ENCODE assay signal across 36 cellular contexts in genomic region chr1:51749151-51749550, GRCh38.
"Had no signal": no experiment of that assay in that cellular context is flagged by ENCODE, and none has a peak within 500 bp of the region (broad histone marks: within the 10 kb centered on the region; RNA-seq: fewer than 3 reads in every experiment).

No MANE protein-coding gene starts in this region.

- H3K9me3 Mint-ChIP-seq: activated CD4-positive, alpha-beta memory T cell treated with anti-CD3 and anti-CD28 coated beads for 36 hours; activated CD4-positive, alpha-beta T cell treated with anti-CD3 and anti-CD28 coated beads, Interleukin-2, amount 10 ng/mL, durations not matched to agents 24 days and 14 days; activated naive CD4-positive, alpha-beta T cell treated with anti-CD3 and anti-CD28 coated beads, Interleukin-2, amount 50 U/mL, for 72 hours; activated naive CD8-positive, alpha-beta T cell treated with anti-CD3 and anti-CD28 coated beads for 36 hours; activated T-helper 1 cell treated with anti-CD3 and anti-CD28 coated beads, Interleukin-12 subunit alpha, Interleukin-12 subunit beta, Interleukin-2, Interleukin-4 antibody, amounts not matched to agents 30 ng/mL and 10 ng/mL and 1 ng/mL, durations not matched to agents 14 hours and 24 hours and 36 hours had no signal

- DNase-seq: activated B cell treated with CpG ODN at 0.5 μM for 24 hours; activated CD4-positive, alpha-beta memory T cell treated with anti-CD3 and anti-CD28 coated beads for 36 hours; activated CD4-positive, alpha-beta T cell treated with anti-CD3 and anti-CD28 coated beads for 4 hours; activated CD4-positive, alpha-beta T cell treated with anti-CD3 and anti-CD28 coated beads, Interleukin-2, amount 10 ng/mL, durations not matched to agents 24 days and 14 days; activated CD4-positive, alpha-beta T cell treated with anti-CD3 and anti-CD28 coated beads, Interleukin-2, amount 50 U/mL, for 1 hour; activated CD4-positive, alpha-beta T cell treated with anti-CD3 and anti-CD28 coated beads, Interleukin-2, amount 50 U/mL, for 4 hours; activated CD4-positive, CD25-positive, alpha-beta regulatory T cell treated with anti-CD3 and anti-CD28 coated beads, Interleukin-2, amount 50 U/mL, for 72 hours; activated CD8-positive, alpha-beta memory T cell treated with anti-CD3 and anti-CD28 coated beads, Interleukin-2, amount 50 U/mL, for 4 hours; activated CD8-positive, alpha-beta T cell treated with anti-CD3 and anti-CD28 coated beads for 36 hours; activated effector memory CD4-positive, alpha-beta T cell treated with anti-CD3 and anti-CD28 coated beads, Interleukin-2, amount 50 U/mL, for 16 hours; activated gamma-delta T cell treated with Interleukin-2 at 50 U/mL for 16 hours; activated naive CD4-positive, alpha-beta T cell; activated naive CD4-positive, alpha-beta T cell treated with anti-CD3 and anti-CD28 coated beads for 36 hours; activated naive CD4-positive, alpha-beta T cell treated with anti-CD3 and anti-CD28 coated beads, Interleukin-2, amount 50 U/mL, for 16 hours; activated naive CD8-positive, alpha-beta T cell treated with anti-CD3 and anti-CD28 coated beads for 36 hours; activated T-cell treated with anti-CD3 and anti-CD28 coated beads for 4 hours; activated T-cell treated with anti-CD3 and anti-CD28 coated beads, Interleukin-2, amount 50 U/mL, for 1 hour; activated T-cell treated with anti-CD3 and anti-CD28 coated beads, Interleukin-2, amount 50 U/mL, for 4 hours; activated T-cell treated with anti-CD3 and anti-CD28 coated beads, Interleukin-2, amount 50 U/mL, for 72 hours; adrenal gland; amniotic stem cell; aorta; body of pancreas; brain microvascular endothelial cell; central memory CD4-positive, alpha-beta T cell; T-helper 2 cell; T-helper 9 cell had no signal

- H3K9me3 ChIP-seq: adrenal gland, body of pancreas, breast epithelium had no signal

- H3K4me1 ChIP-seq: adrenal gland, body of pancreas, breast epithelium had no signal

- H3K4me3 Mint-ChIP-seq: activated B cell treated with CpG ODN at 0.5 μM for 24 hours; activated CD4-positive, alpha-beta memory T cell treated with anti-CD3 and anti-CD28 coated beads for 36 hours; activated CD4-positive, alpha-beta T cell treated with anti-CD3 and anti-CD28 coated beads, Interleukin-2, amount 10 ng/mL, durations not matched to agents 24 days and 14 days; activated CD8-positive, alpha-beta T cell treated with anti-CD3 and anti-CD28 coated beads for 36 hours; activated naive CD4-positive, alpha-beta T cell treated with anti-CD3 and anti-CD28 coated beads for 36 hours; activated naive CD8-positive, alpha-beta T cell treated with anti-CD3 and anti-CD28 coated beads for 36 hours; activated T-cell treated with anti-CD3 and anti-CD28 coated beads, Interleukin-2, amount 50 U/mL, for 4 hours; activated T-cell treated with anti-CD3 and anti-CD28 coated beads, Interleukin-2, amount 50 U/mL, for 72 hours; activated T-helper 1 cell treated with anti-CD3 and anti-CD28 coated beads, Interleukin-12 subunit alpha, Interleukin-12 subunit beta, Interleukin-2, Interleukin-4 antibody, amounts not matched to agents 30 ng/mL and 10 ng/mL and 1 ng/mL, durations not matched to agents 14 hours and 24 hours and 36 hours; activated T-helper 17 cell treated with anti-CD3 and anti-CD28 coated beads, Interleukin-2, amount 50 U/mL, for 72 hours; T-helper 1 cell treated with Interleukin-12 subunit alpha and Interleukin-12 subunit beta and Interleukin-4 antibody, amounts not matched to agents 30 μg/mL and 1 μg/mL, for 36 hours; T-helper 2 cell treated with Interferon-gamma antibody and Interleukin-4, amounts not matched to agents 5 μg/mL and 100 μg/mL, for 36 hours had no signal

- H3K36me3 ChIP-seq: adrenal gland, breast epithelium had no signal

- H3K27ac Mint-ChIP-seq: activated B cell treated with CpG ODN at 0.5 μM for 24 hours; activated CD4-positive, alpha-beta memory T cell treated with anti-CD3 and anti-CD28 coated beads for 36 hours; activated CD4-positive, alpha-beta T cell treated with anti-CD3 and anti-CD28 coated beads, Interleukin-2, amount 10 ng/mL, durations not matched to agents 24 days and 14 days; activated CD8-positive, alpha-beta T cell treated with anti-CD3 and anti-CD28 coated beads for 36 hours; activated naive CD4-positive, alpha-beta T cell treated with anti-CD3 and anti-CD28 coated beads for 36 hours; activated naive CD4-positive, alpha-beta T cell treated with anti-CD3 and anti-CD28 coated beads, Interleukin-2, amount 50 U/mL, for 72 hours; activated naive CD8-positive, alpha-beta T cell treated with anti-CD3 and anti-CD28 coated beads for 36 hours; activated T-cell treated with anti-CD3 and anti-CD28 coated beads, Interleukin-2, amount 50 U/mL, for 72 hours; activated T-helper 1 cell treated with anti-CD3 and anti-CD28 coated beads, Interleukin-12 subunit alpha, Interleukin-12 subunit beta, Interleukin-2, Interleukin-4 antibody, amounts not matched to agents 30 ng/mL and 10 ng/mL and 1 ng/mL, durations not matched to agents 14 hours and 24 hours and 36 hours; activated T-helper 17 cell treated with anti-CD3 and anti-CD28 coated beads, Interleukin-2, amount 50 U/mL, for 72 hours; T-helper 1 cell treated with Interleukin-12 subunit alpha and Interleukin-12 subunit beta and Interleukin-4 antibody, amounts not matched to agents 30 μg/mL and 1 μg/mL, for 36 hours; T-helper 2 cell treated with Interferon-gamma antibody and Interleukin-4, amounts not matched to agents 5 μg/mL and 100 μg/mL, for 36 hours had no signal

- H3K27me3 Mint-ChIP-seq: activated B cell treated with CpG ODN at 0.5 μM for 24 hours; activated CD4-positive, alpha-beta memory T cell treated with anti-CD3 and anti-CD28 coated beads for 36 hours; activated CD4-positive, alpha-beta T cell treated with anti-CD3 and anti-CD28 coated beads, Interleukin-2, amount 10 ng/mL, durations not matched to agents 24 days and 14 days; activated CD8-positive, alpha-beta T cell treated with anti-CD3 and anti-CD28 coated beads for 36 hours; activated naive CD8-positive, alpha-beta T cell treated with anti-CD3 and anti-CD28 coated beads for 36 hours; activated T-helper 17 cell treated with anti-CD3 and anti-CD28 coated beads, Interleukin-2, amount 50 U/mL, for 72 hours had no signal

- H3K27me3 ChIP-seq: adrenal gland, body of pancreas, brain microvascular endothelial cell, breast epithelium had no signal

- FAIRE-seq: astrocyte, TTC549 had no signal

- H3K4me3 ChIP-seq: adrenal gland, body of pancreas, breast epithelium had no signal

- H3K27ac ChIP-seq: body of pancreas, brain microvascular endothelial cell, breast epithelium, VCaP had no signal

- ATAC-seq: activated CD8-positive, alpha-beta T cell treated with anti-CD3 and anti-CD28 coated beads for 36 hours; activated naive CD4-positive, alpha-beta T cell treated with anti-CD3 and anti-CD28 coated beads, Interleukin-2, amount 50 U/mL, for 72 hours; activated T-cell treated with anti-CD3 and anti-CD28 coated beads, Interleukin-2, amount 50 U/mL, for 4 hours; activated T-cell treated with anti-CD3 and anti-CD28 coated beads, Interleukin-2, amount 50 U/mL, for 72 hours; activated T-helper 17 cell treated with anti-CD3 and anti-CD28 coated beads, Interleukin-2, amount 50 U/mL, for 72 hours; body of pancreas had no signal
